ENCODE assay signal across 15 cellular contexts in the genomic region with DNA sequence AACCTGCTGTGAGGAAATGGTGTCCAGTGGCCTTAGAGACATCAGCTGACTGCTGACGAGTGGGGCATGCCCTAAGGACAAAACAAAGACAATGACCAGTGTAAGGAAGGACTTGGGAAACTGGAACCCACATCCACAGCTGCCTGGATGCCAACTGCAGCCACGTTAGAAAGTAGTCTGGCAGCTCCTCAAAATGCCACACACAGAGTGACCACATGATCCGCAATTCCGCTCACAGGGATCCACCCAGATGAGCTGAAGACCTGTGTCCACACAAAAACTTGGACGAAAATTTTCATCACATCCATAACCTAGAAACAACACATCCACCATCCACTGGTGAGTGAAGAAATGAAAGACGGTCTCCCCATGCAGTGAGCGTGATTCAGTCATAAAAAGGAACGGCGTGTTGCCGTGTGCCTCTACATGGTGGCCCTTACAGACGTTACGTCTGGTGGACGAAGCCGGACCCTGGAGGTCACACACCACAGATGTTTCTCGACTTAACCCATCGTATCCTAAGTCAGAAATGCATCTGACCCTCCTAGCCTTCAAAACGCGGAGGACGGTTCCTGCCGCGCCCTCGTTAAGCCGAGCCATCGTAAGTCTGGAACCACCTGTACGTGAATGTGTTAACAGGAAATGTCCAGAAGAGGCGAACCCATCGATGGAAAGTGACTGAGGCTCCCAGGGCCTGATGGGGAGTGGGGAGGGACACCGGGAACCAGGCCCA. TPM values are rescaled to one million over a fixed set of nuclear protein-coding genes. Genes with fewer than 3 reads are reported as not detected.
DNase-seq lines count a peak whose midpoint lies in the region; ATAC-seq and TF ChIP-seq lines count a peak whose summit lies in the region.
"Had no signal": no experiment of that assay in that cellular context is flagged by ENCODE, and none has a peak within 500 bp of the region (broad histone marks: within the 10 kb centered on the region; RNA-seq: fewer than 3 reads in every experiment).

No MANE protein-coding gene starts in this region.

- no peaks in the 10 kb centered on the region for H3K27me3 Mint-ChIP-seq in CD4-positive, alpha-beta T cell

- H3K4me3 Mint-ChIP-seq in CD4-positive, alpha-beta T cell: no peak overlapping the region

- no peaks in the 10 kb centered on the region for H3K9me3 Mint-ChIP-seq in CD4-positive, alpha-beta T cell

- no peaks in the 10 kb centered on the region for H3K36me3 ChIP-seq in colonic mucosa
- no peaks in the 10 kb centered on the region for H3K36me3 ChIP-seq in stomach smooth muscle (ENCODE audit: control insufficient read depth in 2 of 2, insufficient read depth in 2 of 2, low read length in 2 of 2)
- H3K36me3 ChIP-seq in breast epithelium: no peaks in the 10 kb centered on the region

- POLR2A ChIA-PET in CD4-positive, alpha-beta T cell (lab: Charles Lee): interaction anchor here (1.9 kb wide), 1 partner anchor 21 kb away, joined by 4 read pairs; no protein-coding TSS in a partner anchor

- TF ChIP-seq POLR2A in breast epithelium (IDR thresholded peaks at IDR 0.05): no peak

- no peak for ATAC-seq in CD4-positive, alpha-beta T cell (ENCODE audit: poor library complexity)
- no peak for ATAC-seq in foreskin keratinocyte

- peak; percentile 6 for DNase-seq in activated CD4-positive, CD25-positive, alpha-beta regulatory T cell treated with anti-CD3 and anti-CD28 coated beads, Interleukin-2, amount 50 U/mL, for 72 hours
- no peak for DNase-seq in activated CD4-positive, CD25-positive, alpha-beta regulatory T cell (lab: John Stamatoyannopoulos, UW)
- DNase-seq in colonic mucosa (peak; percentile 14), myocyte (ENCODE audit: low read depth) (peak; percentile 43), breast epithelium (ENCODE audit: low spot score in 2 of 2) (no peak), foreskin keratinocyte (no peak)
- no peak for DNase-seq in CD4-positive, alpha-beta T cell
- DNase-seq: C1 segment of cervical spinal cord, EL, NCI-H1048, NCI-H1436 treated with DMSO at 0.1 percent for 48 hours, NCI-H2029 treated with DMSO at 0.1 percent for 48 hours, NCI-H748 treated with DMSO at 0.1 percent for 48 hours had no signal

- CTCF ChIA-PET in CD4-positive, alpha-beta T cell (lab: Charles Lee): no interaction called here

- H3K4me1 ChIP-seq in colonic mucosa: no peaks in the 10 kb centered on the region
- peaks cover 14% of the 10 kb centered on the region for H3K4me1 ChIP-seq in stomach smooth muscle (ENCODE audit: control insufficient read depth, insufficient read depth, low read length)
- no peaks in the 10 kb centered on the region for H3K4me1 ChIP-seq in breast epithelium
- H3K4me1 ChIP-seq in foreskin keratinocyte: no peaks in the 10 kb centered on the region

- H3K4me3 ChIP-seq in colonic mucosa: no peak overlapping the region
- no peak overlapping the region for H3K4me3 ChIP-seq in stomach smooth muscle (ENCODE audit: low read length in 2 of 2)
- H3K4me3 ChIP-seq in breast epithelium: no peak overlapping the region
- H3K4me3 ChIP-seq: PC-9 had no signal

- TF ChIP-seq CTCF in colonic mucosa (IDR thresholded peaks at IDR 0.05) (no peak), breast epithelium (IDR thresholded peaks at IDR 0.05) (no peak), foreskin keratinocyte (conservative IDR thresholded peaks at IDR 0.05) (no peak)
- no peak for TF ChIP-seq CTCF in CD4-positive, alpha-beta T cell (IDR thresholded peaks at IDR 0.05)

- H3K27me3 ChIP-seq in colonic mucosa (no peaks in the 10 kb centered on the region), stomach smooth muscle (ENCODE audit: control insufficient read depth in 1 of 2, insufficient read depth in 2 of 2, low read length in 2 of 2) (no peaks in the 10 kb centered on the region), breast epithelium (no peaks in the 10 kb centered on the region), foreskin keratinocyte (no peaks in the 10 kb centered on the region)
- no peaks in the 10 kb centered on the region for H3K27me3 ChIP-seq in CD4-positive, alpha-beta T cell (ENCODE audit: control insufficient read depth, insufficient read depth, low read length)

- peaks cover 16% of the 10 kb centered on the region for H3K36me3 Mint-ChIP-seq in CD4-positive, alpha-beta T cell (ENCODE audit: low read depth)

- no peak overlapping the region for H3K27ac Mint-ChIP-seq in CD4-positive, alpha-beta T cell

- no peaks in the 10 kb centered on the region for H3K9me3 ChIP-seq in colonic mucosa
- H3K9me3 ChIP-seq in stomach smooth muscle (ENCODE audit: control insufficient read depth in 2 of 2, low read length in 2 of 2): peaks cover 0 to 7% of the 10 kb centered on the region in 2 donors
- H3K9me3 ChIP-seq in breast epithelium: peaks cover 9% of the 10 kb centered on the region in 2 donors
- no peaks in the 10 kb centered on the region for H3K9me3 ChIP-seq in CD4-positive, alpha-beta T cell (ENCODE audit: control insufficient read depth, low read length)

- peaks cover 15% of the 10 kb centered on the region for H3K4me1 Mint-ChIP-seq in CD4-positive, alpha-beta T cell (ENCODE audit: low read depth)

- H3K9ac ChIP-seq in colonic mucosa (ENCODE audit: low read depth in 2 of 2, low read length in 2 of 2) (no peak overlapping the region), stomach smooth muscle (ENCODE audit: low read length in 2 of 2) (no peak overlapping the region)

- intact Hi-C loops in colonic mucosa (cut with DNase I) (no loop called here), breast epithelium (cut with DNase I; ENCODE audit: low total_unique reads) (no loop called here)
- intact Hi-C loops in CD4-positive, alpha-beta T cell (cut with DNase I, micrococcal nuclease): no loop called here

- no peak overlapping the region for H3K27ac ChIP-seq in colonic mucosa
- peak overlapping the region; percentile 37 for H3K27ac ChIP-seq in stomach smooth muscle (ENCODE audit: low read length)
- no peak overlapping the region for H3K27ac ChIP-seq in breast epithelium
- H3K27ac ChIP-seq in CD4-positive, alpha-beta T cell (ENCODE audit: low read depth, low read length): no peak overlapping the region
- no peak overlapping the region for H3K27ac ChIP-seq in foreskin keratinocyte
- H3K27ac ChIP-seq: PC-9 had no signal

RNA-seq across cellular contexts. Expression of gene MXD4, which starts 40.6 kb away (rescaled TPM):
- total RNA-seq in colonic mucosa (10 to 100 TPM; 36.7 to 43.3 TPM), myocyte (39.3 and 56.4 TPM in 2 replicates), breast epithelium (10 to 100 TPM; 34.7 to 55.8 (median 37.9) TPM), foreskin keratinocyte (8.8 and 15.8 TPM in 2 replicates)
- 62.3 TPM for polyA plus RNA-seq in myocyte (2012)
- 100 to 1,000 TPM; 140 to 147 TPM for total RNA-seq in CD4-positive, alpha-beta T cell
- polyA plus RNA-seq in foreskin keratinocyte: 11.1 and 20.0 TPM in 2 replicates

Comparison
In these comparisons a context has a peak if more than half of its experiments do, and no peak if none do; other contexts are left out.
1. DNase-seq: peak in activated CD4-positive, CD25-positive, alpha-beta regulatory T cell treated with anti-CD3 and anti-CD28 coated beads, Interleukin-2, amount 50 U/mL, for 72 hours (single experiment), colonic mucosa (single experiment) and myocyte (single experiment); none in activated CD4-positive, CD25-positive, alpha-beta regulatory T cell (0 of 4), breast epithelium (0 of 2), CD4-positive, alpha-beta T cell (0 of 10) and foreskin keratinocyte (0 of 2).